ENCODE assay signal across 25 cellular contexts in genomic region chr4:123987408-123987807, GRCh38.
DNase-seq lines count a peak whose midpoint lies in the region; FAIRE-seq and TF ChIP-seq lines count a peak whose summit lies in the region.
"Had no signal": no experiment of that assay in that cellular context is flagged by ENCODE, and none has a peak within 500 bp of the region (broad histone marks: within the 10 kb centered on the region; RNA-seq: fewer than 3 reads in every experiment).

No MANE protein-coding gene starts in this region.

- no peak overlapping the region for H4K12ac ChIP-seq in trophoblast cell (ENCODE audit: low read depth, low read length)

- no peak overlapping the region for H3K56ac ChIP-seq in H9 (ENCODE audit: insufficient read length, low read depth, low read length)

- no peak overlapping the region for H3K4me3 Mint-ChIP-seq in H9
- H3K4me3 Mint-ChIP-seq: activated CD4-positive, alpha-beta T cell treated with anti-CD3 and anti-CD28 coated beads, Interleukin-2, amount 10 ng/mL, durations not matched to agents 7 days and 5 days; activated CD8-positive, alpha-beta memory T cell treated with anti-CD3 and anti-CD28 coated beads, Interleukin-2, amount 10 ng/mL, durations not matched to agents 7 days and 5 days; activated naive CD4-positive, alpha-beta T cell treated with anti-CD3 and anti-CD28 coated beads, Interleukin-2, amount 50 U/mL, for 24 hours; T-helper 17 cell had no signal

- H3K4ac ChIP-seq in H9 (ENCODE audit: low read depth, low read length) (no peak overlapping the region), trophoblast cell (ENCODE audit: low read depth, low read length) (no peak overlapping the region), neuronal stem cell (ENCODE audit: low read length) (no peak overlapping the region)

- H3K27me3 Mint-ChIP-seq in H9 (ENCODE audit: low read depth), result no peaks in the 10 kb centered on the region
- H3K27me3 Mint-ChIP-seq: activated CD8-positive, alpha-beta memory T cell treated with anti-CD3 and anti-CD28 coated beads, Interleukin-2, amount 10 ng/mL, durations not matched to agents 7 days and 5 days; activated naive CD4-positive, alpha-beta T cell treated with anti-CD3 and anti-CD28 coated beads, Interleukin-2, amount 50 U/mL, for 24 hours; T-helper 17 cell had no signal

- H3K4me1 Mint-ChIP-seq in H9, result no peaks in the 10 kb centered on the region
- H3K4me1 Mint-ChIP-seq: activated CD4-positive, alpha-beta T cell treated with anti-CD3 and anti-CD28 coated beads, Interleukin-2, amount 10 ng/mL, durations not matched to agents 7 days and 5 days; activated CD8-positive, alpha-beta memory T cell treated with anti-CD3 and anti-CD28 coated beads, Interleukin-2, amount 10 ng/mL, durations not matched to agents 7 days and 5 days; activated naive CD4-positive, alpha-beta T cell treated with anti-CD3 and anti-CD28 coated beads, Interleukin-2, amount 50 U/mL, for 24 hours; T-helper 17 cell had no signal

- no peak overlapping the region for H4K91ac ChIP-seq in H9 (ENCODE audit: insufficient read length, low read depth, low read length)
- H4K91ac ChIP-seq in trophoblast cell (ENCODE audit: low read depth, low read length), result peak overlapping the region; percentile 43
- no peak overlapping the region for H4K91ac ChIP-seq in neuronal stem cell (ENCODE audit: low read depth, low read length, poor library complexity)

- no peak overlapping the region for H4K5ac ChIP-seq in H9 (ENCODE audit: insufficient read length, low read depth, low read length)

- DNase-seq in H9 (no peak), mammary epithelial cell (no peak), right atrium auricular region (ENCODE audit: low spot score) (no peak), trophoblast cell (no peak), putamen (ENCODE audit: low spot score) (no peak), neuronal stem cell (ENCODE audit: low spot score) (no peak), frontal cortex (ENCODE audit: low spot score in 2 of 2) (no peak), cerebellar cortex (ENCODE audit: low spot score) (no peak)
- DNase-seq: activated CD4-positive, alpha-beta T cell treated with anti-CD3 and anti-CD28 coated beads, Interleukin-2, amount 10 ng/mL, durations not matched to agents 7 days and 5 days; activated CD8-positive, alpha-beta memory T cell treated with anti-CD3 and anti-CD28 coated beads, Interleukin-2, amount 10 ng/mL, durations not matched to agents 7 days and 5 days; C1 segment of cervical spinal cord; Calu3; effector CD8-positive, alpha-beta T cell; left lung; NCI-H1092; NCI-H1930; NCI-H446; nucleus accumbens; SHP77 treated with DMSO at 0.1 percent for 48 hours; T-helper 17 cell had no signal

- H2BK120ac ChIP-seq in H9 (ENCODE audit: low read depth, low read length, poor library complexity, severe bottlenecking) (no peak overlapping the region), trophoblast cell (ENCODE audit: insufficient read depth, low read length, poor library complexity) (peak overlapping the region; percentile 83), neuronal stem cell (ENCODE audit: low read depth, low read length) (no peak overlapping the region)

- no peak overlapping the region for H3K14ac ChIP-seq in H9 (ENCODE audit: insufficient read depth, low read length)
- H3K14ac ChIP-seq in trophoblast cell (ENCODE audit: low read length), result no peak overlapping the region
- H3K14ac ChIP-seq in neuronal stem cell (ENCODE audit: low read length), result no peak overlapping the region

- no peaks in the 10 kb centered on the region for H3K79me2 ChIP-seq in H9 (ENCODE audit: insufficient read depth, low read length)
- no peaks in the 10 kb centered on the region for H3K79me2 ChIP-seq in mammary epithelial cell (ENCODE audit: insufficient read depth, low read length)
- no peaks in the 10 kb centered on the region for H3K79me2 ChIP-seq in trophoblast cell (ENCODE audit: control insufficient read depth, insufficient read depth, low read length, poor library complexity)

- no peaks in the 10 kb centered on the region for H3K23me2 ChIP-seq in H9 (ENCODE audit: insufficient read length, low read depth, low read length, poor library complexity, severe bottlenecking)

- H3K36me3 ChIP-seq in mammary epithelial cell (ENCODE audit: insufficient read depth, low read length), result no peaks in the 10 kb centered on the region
- H3K36me3 ChIP-seq in right atrium auricular region, result no peaks in the 10 kb centered on the region
- H3K36me3 ChIP-seq in trophoblast cell (ENCODE audit: control insufficient read depth in 1 of 2, insufficient read depth in 2 of 2, low read length in 2 of 2), result no peaks in the 10 kb centered on the region
- H3K36me3 ChIP-seq in neuronal stem cell (replicated peaks in 1 of 2; ENCODE audit: control insufficient read depth in 2 of 2, insufficient read depth in 2 of 2, low read length in 2 of 2), result no peaks in the 10 kb centered on the region
- H3K36me3 ChIP-seq: ascending aorta, left lung had no signal

- H2BK15ac ChIP-seq in H9 (ENCODE audit: low read depth, low read length) (no peak overlapping the region), neuronal stem cell (ENCODE audit: low read length) (no peak overlapping the region)

- H3K79me1 ChIP-seq in H9 (ENCODE audit: insufficient read depth, low read depth, low read length, poor library complexity, severe bottlenecking), result no peaks in the 10 kb centered on the region
- no peaks in the 10 kb centered on the region for H3K79me1 ChIP-seq in trophoblast cell (ENCODE audit: low read length)
- no peaks in the 10 kb centered on the region for H3K79me1 ChIP-seq in neuronal stem cell (ENCODE audit: low read depth, low read length)

- CTCF ChIA-PET in mammary epithelial cell (lab: Charles Lee; ENCODE audit: low non-redundant PET), result no interaction called here

- in situ Hi-C loops in mammary epithelial cell (cut with MboI; ENCODE audit: low sequenced_read_pairs in 2 of 2), result no loop called here

- no CpG with 5 or more reads among the region's 3 CpGs for WGBS in H9 (ENCODE audit: extremely low coverage, insufficient read length, low lambda C conversion rate)
- WGBS in mammary epithelial cell (ENCODE audit: low coverage, missing lambda C conversion rate), result 100% methylated on average over 3 of the region's 3 CpGs
- WGBS in trophoblast cell (ENCODE audit: extremely low coverage, insufficient coverage, insufficient read length), result no CpG with 5 or more reads among the region's 3 CpGs
- WGBS in neuronal stem cell (ENCODE audit: extremely low coverage in 2 of 2, insufficient read length in 2 of 2, insufficient replicate concordance in 1 of 2), 2 donors, result no CpG with 5 or more reads among the region's 3 CpGs

- no peaks in the 10 kb centered on the region for H3K4me1 ChIP-seq in H9 (ENCODE audit: insufficient read depth, low read length)
- H3K4me1 ChIP-seq in mammary epithelial cell (ENCODE audit: insufficient read depth, low read length), result peaks cover 15% of the 10 kb centered on the region
- peaks cover 0 to 13% of the 10 kb centered on the region in 2 donors for H3K4me1 ChIP-seq in right atrium auricular region
- no peaks in the 10 kb centered on the region for H3K4me1 ChIP-seq in trophoblast cell (ENCODE audit: control insufficient read depth in 1 of 2, insufficient read depth in 2 of 2, low read length in 2 of 2)
- peaks cover 0 to 4% of the 10 kb centered on the region in 2 donors for H3K4me1 ChIP-seq in neuronal stem cell (ENCODE audit: control insufficient read depth in 2 of 2, insufficient read depth in 1 of 2, low read depth in 1 of 2, low read length in 2 of 2)

- H3K9me3 Mint-ChIP-seq in H9, result peaks cover 20 to 27% of the 10 kb centered on the region in 2 experiments
- H3K9me3 Mint-ChIP-seq: activated CD4-positive, alpha-beta T cell treated with anti-CD3 and anti-CD28 coated beads, Interleukin-2, amount 10 ng/mL, durations not matched to agents 7 days and 5 days; activated naive CD4-positive, alpha-beta T cell treated with anti-CD3 and anti-CD28 coated beads, Interleukin-2, amount 50 U/mL, for 24 hours; HFFc6 had no signal

- dilution Hi-C loops in mammary epithelial cell (cut with HindIII; ENCODE audit: low sequenced_read_pairs), result no loop called here

- H3T11ph ChIP-seq in H9 (ENCODE audit: low read length), result no peak overlapping the region

- no peaks in the 10 kb centered on the region for H3K9me3 ChIP-seq in H9 (ENCODE audit: control insufficient read depth, low read depth, low read length)
- H3K9me3 ChIP-seq in mammary epithelial cell (replicated peaks; ENCODE audit: insufficient read depth, low read length), result no peaks in the 10 kb centered on the region
- H3K9me3 ChIP-seq in right atrium auricular region, result peaks cover 0 to 14% of the 10 kb centered on the region in 2 donors
- peaks cover 5% of the 10 kb centered on the region for H3K9me3 ChIP-seq in trophoblast cell (ENCODE audit: insufficient read depth, low read depth, low read length)
- peaks cover 9 to 59% of the 10 kb centered on the region in 2 donors for H3K9me3 ChIP-seq in neuronal stem cell (replicated peaks in 1 of 2; ENCODE audit: control insufficient read depth in 2 of 2, insufficient read depth in 1 of 2, low read depth in 1 of 2, low read length in 2 of 2)

- TF ChIP-seq CTCF in H9 (conservative IDR thresholded peaks at IDR 0.05) (no peak), mammary epithelial cell (conservative IDR thresholded peaks at IDR 0.05 in 1 of 2, IDR thresholded peaks at IDR 0.05 in 1 of 2; ENCODE audit: extremely low read depth in 1 of 2, insufficient read depth in 1 of 2, low read depth in 1 of 2, low read length in 2 of 2) (no peak), right atrium auricular region (IDR thresholded peaks at IDR 0.05) (no peak)

- H4K20me1 ChIP-seq in H9 (ENCODE audit: control insufficient read depth, insufficient read depth, insufficient read length) (no peaks in the 10 kb centered on the region), mammary epithelial cell (ENCODE audit: insufficient read depth, low read length) (no peaks in the 10 kb centered on the region)

- H3K18ac ChIP-seq in H9 (ENCODE audit: insufficient read length, low read depth, low read length) (no peak overlapping the region), trophoblast cell (ENCODE audit: low read length) (no peak overlapping the region), neuronal stem cell (ENCODE audit: low read length) (no peak overlapping the region)

- no peak for FAIRE-seq in frontal cortex (lab: Jason Lieb, UNC)
- FAIRE-seq: GM12892, GM19239 had no signal

- H3K4me2 ChIP-seq in H9 (ENCODE audit: insufficient read depth, insufficient read length, low read length) (no peak overlapping the region), mammary epithelial cell (ENCODE audit: insufficient read depth, low read depth, low read length) (no peak overlapping the region), trophoblast cell (ENCODE audit: low read length) (no peak overlapping the region), neuronal stem cell (ENCODE audit: insufficient read depth, low read length, poor library complexity, severe bottlenecking) (no peak overlapping the region)

- H3K27me3 ChIP-seq in H9 (ENCODE audit: insufficient read depth, low read length) (no peaks in the 10 kb centered on the region), mammary epithelial cell (ENCODE audit: insufficient read depth, low read length) (no peaks in the 10 kb centered on the region), right atrium auricular region (no peaks in the 10 kb centered on the region), trophoblast cell (ENCODE audit: insufficient read depth, low read length) (no peaks in the 10 kb centered on the region), neuronal stem cell (ENCODE audit: control insufficient read depth in 3 of 3, insufficient read depth in 3 of 3, low read depth in 1 of 3, low read length in 3 of 3) (no peaks in the 10 kb centered on the region)
- H3K27me3 ChIP-seq: ascending aorta, left lung had no signal

- H2AK5ac ChIP-seq in H9 (ENCODE audit: insufficient read length, low read length) (no peak overlapping the region), trophoblast cell (ENCODE audit: low read length) (no peak overlapping the region), neuronal stem cell (ENCODE audit: low read depth, low read length) (no peak overlapping the region)

- no peak overlapping the region for H3K9ac ChIP-seq in H9 (ENCODE audit: extremely low read depth, insufficient read length, low read length)
- H3K9ac ChIP-seq in mammary epithelial cell (ENCODE audit: insufficient read depth, low read length), result no peak overlapping the region
- no peak overlapping the region for H3K9ac ChIP-seq in trophoblast cell (ENCODE audit: low read length)
- no peak overlapping the region for H3K9ac ChIP-seq in neuronal stem cell (ENCODE audit: low read depth, low read length, poor library complexity)

- no peak overlapping the region for H3K27ac Mint-ChIP-seq in H9
- H3K27ac Mint-ChIP-seq: activated CD4-positive, alpha-beta T cell treated with anti-CD3 and anti-CD28 coated beads, Interleukin-2, amount 10 ng/mL, durations not matched to agents 7 days and 5 days; activated CD8-positive, alpha-beta memory T cell treated with anti-CD3 and anti-CD28 coated beads, Interleukin-2, amount 10 ng/mL, durations not matched to agents 7 days and 5 days; activated naive CD4-positive, alpha-beta T cell treated with anti-CD3 and anti-CD28 coated beads, Interleukin-2, amount 50 U/mL, for 24 hours; T-helper 17 cell had no signal

- peaks cover 7 to 30% (median 10%) of the 10 kb centered on the region in 3 experiments; a peak in 6 of 7 replicates for H3K36me3 Mint-ChIP-seq in H9 (ENCODE audit: insufficient read depth in 1 of 3, low read depth in 3 of 3)
- H3K36me3 Mint-ChIP-seq: activated CD8-positive, alpha-beta memory T cell treated with anti-CD3 and anti-CD28 coated beads, Interleukin-2, amount 10 ng/mL, durations not matched to agents 7 days and 5 days; activated naive CD4-positive, alpha-beta T cell treated with anti-CD3 and anti-CD28 coated beads, Interleukin-2, amount 50 U/mL, for 24 hours had no signal

- H2AFZ ChIP-seq in H9 (ENCODE audit: low read length) (peak overlapping the region; percentile 48), mammary epithelial cell (ENCODE audit: low read depth, low read length) (peak overlapping the region; percentile 44), trophoblast cell (ENCODE audit: insufficient read depth, low read length, poor library complexity) (no peak overlapping the region), neuronal stem cell (ENCODE audit: low read length) (no peak overlapping the region)

- no peak overlapping the region for H3K23ac ChIP-seq in H9 (ENCODE audit: insufficient read length, low read depth, low read length)
- H3K23ac ChIP-seq in trophoblast cell (ENCODE audit: low read length), result no peak overlapping the region
- H3K23ac ChIP-seq in neuronal stem cell (ENCODE audit: low read depth, low read length, poor library complexity), result no peak overlapping the region

- H4K8ac ChIP-seq in H9 (replicated peaks; ENCODE audit: insufficient read length, low read depth, low read length) (no peak overlapping the region), trophoblast cell (ENCODE audit: low read depth, low read length) (peak overlapping the region; percentile 38), neuronal stem cell (ENCODE audit: low read depth, low read length) (no peak overlapping the region)

- H2BK12ac ChIP-seq in H9 (ENCODE audit: insufficient read length, low read depth, low read length) (no peak overlapping the region), trophoblast cell (ENCODE audit: low read length) (no peak overlapping the region), neuronal stem cell (ENCODE audit: low read length) (no peak overlapping the region)

- H3K27ac ChIP-seq in H9 (ENCODE audit: insufficient read length, low read depth, low read length) (no peak overlapping the region), mammary epithelial cell (ENCODE audit: insufficient read depth, low read depth, low read length) (peak overlapping the region; percentile 72), right atrium auricular region (peak overlapping the region; percentile 33 to 79), trophoblast cell (ENCODE audit: low read depth, low read length) (no peak overlapping the region), neuronal stem cell (replicated peaks; ENCODE audit: low read length) (no peak overlapping the region)

- H2BK20ac ChIP-seq in H9 (ENCODE audit: low read depth, low read length, poor library complexity, severe bottlenecking), result no peak overlapping the region

- no peak overlapping the region for H2BK5ac ChIP-seq in H9 (ENCODE audit: insufficient read length, low read length)
- H2BK5ac ChIP-seq in trophoblast cell (ENCODE audit: low read depth, low read length, poor library complexity), result no peak overlapping the region
- H2BK5ac ChIP-seq in neuronal stem cell (ENCODE audit: low read length), result no peak overlapping the region

- intact Hi-C loops in mammary epithelial cell (cut with micrococcal nuclease), result no loop called here

- BruUV-seq in mammary epithelial cell (replicated peaks; lab: Mats Ljungman, UMichigan), result no TSS peak

- no peak overlapping the region for H3K4me3 ChIP-seq in mammary epithelial cell (replicated peaks in 1 of 3; ENCODE audit: insufficient read depth in 1 of 3, low read depth in 2 of 3, low read length in 3 of 3)
- no peak overlapping the region for H3K4me3 ChIP-seq in right atrium auricular region
- no peak overlapping the region for H3K4me3 ChIP-seq in trophoblast cell (ENCODE audit: low read depth, low read length)
- no peak overlapping the region for H3K4me3 ChIP-seq in neuronal stem cell (ENCODE audit: low read length in 2 of 2)
- H3K4me3 ChIP-seq: ascending aorta, left lung had no signal

Comparison
In these comparisons a context has a peak if more than half of its experiments do, and no peak if none do; other contexts are left out.
1. H2AFZ ChIP-seq: peak in H9 (single experiment) and mammary epithelial cell (single experiment); none in trophoblast cell (single experiment) and neuronal stem cell (single experiment).
2. H3K27ac ChIP-seq: peak in mammary epithelial cell (single experiment) and right atrium auricular region (2 of 2); none in H9 (single experiment), trophoblast cell (single experiment) and neuronal stem cell (single experiment).